In genomic region chr6:15783484-15783883, GRCh38 we compare ENCODE assay signal across 34 cellular contexts.
"Had no signal": no experiment of that assay in that cellular context is flagged by ENCODE, and none has a peak within 500 bp of the region (broad histone marks: within the 10 kb centered on the region; RNA-seq: fewer than 3 reads in every experiment).

No MANE protein-coding gene starts in this region.

- H3K9me3 ChIP-seq: MG63 had no signal

- H3K36me3 ChIP-seq: MG63 had no signal

- DNase-seq: Karpas-422, Kasumi-1, KG1, MG63, MM.1S, MV-4-11, NCI-H1048, NCI-H1092, NCI-H1092 treated with DMSO at 0.1 percent for 48 hours, NCI-H1105, NCI-H1105 treated with DMSO at 0.1 percent for 48 hours, NCI-H1417, NCI-H1417 treated with DMSO at 0.1 percent for 48 hours, NCI-H1436, NCI-H1436 treated with DMSO at 0.1 percent for 48 hours, NCI-H146, NCI-H1694, NCI-H1694 treated with DMSO at 0.1 percent for 48 hours, NCI-H187, NCI-H187 treated with DMSO at 0.1 percent for 48 hours, NCI-H1930, NCI-H2029, NCI-H2029 treated with DMSO at 0.1 percent for 48 hours, NCI-H2081, NCI-H2081 treated with DMSO at 0.1 percent for 48 hours, NCI-H2107, NCI-H2171, NCI-H2171 treated with DMSO at 0.1 percent for 48 hours, NCI-H2227 treated with DMSO at 0.1 percent for 48 hours, NCI-H226, NCI-H345, NCI-H446, NCI-H446 treated with DMSO at 0.1 percent for 48 hours had no signal

- H3K27ac ChIP-seq: KMS-11 had no signal

- H3K4me3 ChIP-seq: MG63 had no signal

- H3K27me3 ChIP-seq: MG63 had no signal
